In the genomic region with DNA sequence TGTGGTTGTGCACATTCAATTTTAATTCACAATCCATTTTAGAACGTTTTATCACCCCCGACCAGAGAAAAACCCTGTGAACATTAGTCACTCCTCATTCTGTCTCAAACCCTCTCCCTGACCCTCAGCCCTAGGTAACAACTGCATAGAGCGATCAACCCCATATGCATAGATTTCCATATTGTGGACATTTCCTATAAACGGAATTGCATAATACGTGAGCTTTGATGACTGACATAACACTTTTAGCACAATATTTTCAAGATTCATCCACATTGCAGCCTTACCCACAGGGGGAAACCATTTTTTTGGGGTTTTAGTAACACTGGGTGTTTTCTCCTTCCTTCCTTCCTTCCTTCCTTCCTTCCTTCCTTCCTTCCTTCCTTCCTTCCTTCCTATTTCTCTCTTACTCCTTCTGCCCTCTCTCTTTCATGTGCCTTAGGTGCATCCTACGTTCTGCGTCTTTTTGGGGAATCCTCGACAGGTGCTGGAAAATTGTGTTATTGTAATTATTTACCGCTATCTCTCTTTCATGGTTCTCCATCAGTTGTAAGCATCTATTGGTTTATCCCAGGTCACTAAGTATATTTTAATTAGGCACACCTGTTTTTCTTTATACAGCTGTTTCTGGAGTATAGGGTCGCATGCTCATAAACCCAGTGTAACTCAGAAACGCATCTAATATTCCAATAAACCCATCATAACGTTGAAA, we compare ENCODE assay signal across 8 cellular contexts. TPM values are rescaled to one million over a fixed set of nuclear protein-coding genes. Genes with fewer than 3 reads are reported as not detected.
A peak's percentile ranks its signal among the peaks of the same experiment; 100 is the strongest.
DNase-seq lines count a peak whose midpoint lies in the region; ATAC-seq and TF ChIP-seq lines count a peak whose summit lies in the region.
"Not testable (repeated sequence)": the region's sequence is repeated elsewhere in the genome, so short reads cannot be mapped to it uniquely, and the experiment has no call there.

No MANE protein-coding gene starts in this region.

- ATAC-seq in HCT116 = peak; percentile 66

- not testable (repeated sequence) for TF ChIP-seq RAD21 in HCT116 (IDR thresholded peaks at IDR 0.05; ENCODE audit: low read depth)

- not testable (repeated sequence) for H3K9me2 ChIP-seq in HCT116 (ENCODE audit: insufficient read depth)

- not testable (repeated sequence) for TF ChIP-seq POLR2A in HCT116 (IDR thresholded peaks at IDR 0.05; ENCODE audit: borderline replicate concordance, extremely low read depth, insufficient read depth, insufficient read length)

- not testable (repeated sequence) for H4K5ac ChIP-seq in mesendoderm (ENCODE audit: low read length)

- not testable (repeated sequence) for H2BK15ac ChIP-seq in mesendoderm (replicated peaks; ENCODE audit: low read depth)

- CTCF ChIA-PET in HCT116 (lab: Charles Lee) = not testable (repeated sequence)

- not testable (repeated sequence) for H3K36me3 Mint-ChIP-seq in type B pancreatic cell

- H3K4me1 Mint-ChIP-seq in type B pancreatic cell (ENCODE audit: unreplicated experiment) = not testable (repeated sequence)

- peak; percentile 5 for DNase-seq in EH (ENCODE audit: low read depth)
- not testable (repeated sequence) for DNase-seq in HCT116 (ENCODE audit: low read depth, low spot score)
- peak; percentile 67 for DNase-seq in NCI-H460 (ENCODE audit: extremely low read depth, low read depth)
- DNase-seq in activated T-cell treated with anti-CD3 and anti-CD28 coated beads for 1 hour (ENCODE audit: low read depth) = peak; percentile 11
- peak; percentile 45 for DNase-seq in colonic mucosa
- peak; percentile 25 for DNase-seq in glomerular visceral epithelial cell (ENCODE audit: extremely low spot score)
- DNase-seq in mesendoderm = peak; percentile 21
- DNase-seq in type B pancreatic cell (ENCODE audit: extremely low spot score, unreplicated experiment) = peak; percentile 79

- not testable (repeated sequence) for H2BK120ac ChIP-seq in mesendoderm (ENCODE audit: low read depth, low read length)

- not testable (repeated sequence) for H3K36me3 ChIP-seq in HCT116 (ENCODE audit: control insufficient read depth in 1 of 2, insufficient read depth in 2 of 2, low read length in 2 of 2); colonic mucosa; mesendoderm (ENCODE audit: control insufficient read depth, insufficient read depth, low read length)

- H3K56ac ChIP-seq in mesendoderm (ENCODE audit: low read length) = not testable (repeated sequence)

- not testable (repeated sequence) for H3K9me3 ChIP-seq in HCT116 (ENCODE audit: control insufficient read depth in 1 of 2, insufficient read depth in 1 of 2, low read depth in 1 of 2, low read length in 2 of 2); colonic mucosa

- not testable (repeated sequence) for H3K18ac ChIP-seq in mesendoderm (ENCODE audit: low read length)

- not testable (repeated sequence) for H3K23ac ChIP-seq in mesendoderm (ENCODE audit: low read length)

- H3K4me2 ChIP-seq in HCT116 (ENCODE audit: low read length); mesendoderm (ENCODE audit: low read length): not testable (repeated sequence)

- H3K27ac ChIP-seq in HCT116 (ENCODE audit: low read depth, low read length); colonic mucosa; mesendoderm (ENCODE audit: low read depth, low read length): not testable (repeated sequence)

- not testable (repeated sequence) for H3K79me2 ChIP-seq in HCT116 (ENCODE audit: insufficient read depth, low read length); mesendoderm (ENCODE audit: control insufficient read depth, insufficient read depth, low read length)

- no CpG with 5 or more reads among the region's 12 CpGs for WGBS in mesendoderm (ENCODE audit: extremely low coverage, insufficient coverage, low lambda C conversion rate)

- RAD21 ChIA-PET in HCT116 (lab: Charles Lee; ENCODE audit: low non-redundant PET in 1 of 2, low total read pairs in 2 of 2, uncharacterized antibody in 2 of 2, unreplicated experiment in 2 of 2) = not testable (repeated sequence)

- intact Hi-C loops in HCT116 (cut with micrococcal nuclease) = loop anchor here (10.0 kb wide), 1 partner anchor 676 kb away; no protein-coding TSS in a partner anchor
- intact Hi-C loops in colonic mucosa (cut with DNase I) = not testable (repeated sequence)

- H2AK5ac ChIP-seq in mesendoderm (ENCODE audit: low read length) = not testable (repeated sequence)

- H2AFZ ChIP-seq in HCT116 (ENCODE audit: low read depth, low read length, poor library complexity, severe bottlenecking) = not testable (repeated sequence)

- not testable (repeated sequence) for H3K9me3 Mint-ChIP-seq in type B pancreatic cell

- not testable (repeated sequence) for H3K9ac ChIP-seq in HCT116 (ENCODE audit: low read length); colonic mucosa (ENCODE audit: low read depth in 2 of 2, low read length in 2 of 2); mesendoderm (ENCODE audit: low read length)

- not testable (repeated sequence) for H3K4me3 ChIP-seq in HCT116 (replicated peaks in 1 of 2; ENCODE audit: low read depth in 1 of 2, low read length in 2 of 2); colonic mucosa; mesendoderm (ENCODE audit: low read length)

- BruUV-seq in HCT116 (replicated peaks; lab: Mats Ljungman, UMichigan) = TSS peak; percentile 89

- H4K20me1 ChIP-seq in HCT116 (ENCODE audit: insufficient read depth) = not testable (repeated sequence)

- H4K8ac ChIP-seq in mesendoderm (ENCODE audit: low read depth, low read length) = not testable (repeated sequence)

- TF ChIP-seq CTCF in HCT116 (IDR thresholded peaks at IDR 0.05 in 2 of 3, conservative IDR thresholded peaks at IDR 0.05 in 1 of 3; ENCODE audit: borderline replicate concordance in 1 of 3, insufficient read depth in 1 of 3, low read depth in 2 of 3, low read length in 2 of 3); colonic mucosa (IDR thresholded peaks at IDR 0.05); type B pancreatic cell (conservative IDR thresholded peaks at IDR 0.05): not testable (repeated sequence)

- not testable (repeated sequence) for H3K27me3 ChIP-seq in HCT116 (ENCODE audit: insufficient read depth, low read length); colonic mucosa; mesendoderm (ENCODE audit: insufficient read depth, low read length, poor library complexity)

- not testable (repeated sequence) for H3K4me3 Mint-ChIP-seq in type B pancreatic cell

- H3K27me3 Mint-ChIP-seq in type B pancreatic cell = not testable (repeated sequence)

- not testable (repeated sequence) for H3K79me1 ChIP-seq in mesendoderm (ENCODE audit: low read length)

- H3K4ac ChIP-seq in mesendoderm (ENCODE audit: low read depth, low read length) = not testable (repeated sequence)

- H3K4me1 ChIP-seq in HCT116 (ENCODE audit: control insufficient read depth in 1 of 2, insufficient read depth in 2 of 2, low read length in 2 of 2); colonic mucosa; mesendoderm (ENCODE audit: control insufficient read depth, low read depth, low read length): not testable (repeated sequence)

- not testable (repeated sequence) for H3K27ac Mint-ChIP-seq in type B pancreatic cell

- H2BK5ac ChIP-seq in mesendoderm (ENCODE audit: low read length) = not testable (repeated sequence)

- POLR2A ChIA-PET in HCT116 (lab: Charles Lee) = not testable (repeated sequence)

RNA-seq across cellular contexts. Expression of a gene that starts 29.5 kb away (rescaled TPM):
- total RNA-seq in HCT116 (2021; ENCODE audit: unreplicated experiment) = 118 TPM
- polyA plus RNA-seq in HCT116 (2012) = 66.5 and 89.2 TPM in 2 replicates
- total RNA-seq in NCI-H460 (2014; rRNA removed; shearing (Covaris generic)) = 206 and 211 TPM in 2 replicates
- 145 and 159 TPM in 2 replicates for polyA plus RNA-seq in NCI-H460 (2014; cell fraction: nucleus; rRNA removed)
- total RNA-seq in colonic mucosa = 10 to 100 TPM; 35.6 to 58.6 TPM
- 78.9 TPM for polyA plus RNA-seq in mesendoderm (2013, experiment 1 of 2)
- 78.0 TPM for polyA plus RNA-seq in mesendoderm (2013, experiment 2 of 2)
- total RNA-seq in type B pancreatic cell (ENCODE audit: low replicate concordance) = 46.5 and 52.5 TPM in 2 replicates
